Comparison of ENCODE assay signal across 6 cellular contexts in genomic region chr11:62671272-62671603, GRCh38. TPM values are rescaled to one million over a fixed set of nuclear protein-coding genes. Genes with fewer than 3 reads are reported as not detected.
A peak's percentile ranks its signal among the peaks of the same experiment; 100 is the strongest.
DNase-seq lines count a peak whose midpoint lies in the region; ATAC-seq lines count a peak whose summit lies in the region.

No MANE protein-coding gene starts in this region.

- H3K27me3 Mint-ChIP-seq in activated CD4-positive, alpha-beta T cell treated with anti-CD3 and anti-CD28 coated beads for 36 hours: no peaks in the 10 kb centered on the region
- no peaks in the 10 kb centered on the region for H3K27me3 Mint-ChIP-seq in activated T-helper 2 cell treated with anti-CD3 and anti-CD28 coated beads, Interferon-gamma antibody, Interleukin-2, Interleukin-4, amounts not matched to agents 10 μg/mL and 5 μg/mL and 100 μg/mL, durations not matched to agents 14 hours and 24 hours and 36 hours (ENCODE audit: low read depth)
- H3K27me3 Mint-ChIP-seq in memory B cell: no peaks in the 10 kb centered on the region

- H3K27ac Mint-ChIP-seq in activated CD4-positive, alpha-beta T cell treated with anti-CD3 and anti-CD28 coated beads for 36 hours: peak overlapping the region; percentile 96
- peak overlapping the region; percentile 96 for H3K27ac Mint-ChIP-seq in activated T-helper 2 cell treated with anti-CD3 and anti-CD28 coated beads, Interferon-gamma antibody, Interleukin-2, Interleukin-4, amounts not matched to agents 10 μg/mL and 5 μg/mL and 100 μg/mL, durations not matched to agents 14 hours and 24 hours and 36 hours
- H3K27ac Mint-ChIP-seq in memory B cell: peak overlapping the region; percentile 92

- intact Hi-C loops in activated CD4-positive, alpha-beta T cell treated with anti-CD3 and anti-CD28 coated beads for 36 hours (cut with DNase I, micrococcal nuclease): loop anchor here (1.0 to 5.0 kb wide), 6 partner anchors 25 to 171 kb away; partner anchors contain the start of genes HNRNPUL2 (in 2 of the 2), BSCL2 (in 1 of the 2), GANAB (in 1 of the 2) and GNG3 (in 1 of the 2)
- intact Hi-C loops in activated T-helper 2 cell treated with anti-CD3 and anti-CD28 coated beads, Interferon-gamma antibody, Interleukin-2, Interleukin-4, amounts not matched to agents 10 μg/mL and 5 μg/mL and 100 μg/mL, durations not matched to agents 14 hours and 24 hours and 36 hours (cut with micrococcal nuclease): loop anchor here (1.0 to 5.0 kb wide), 5 partner anchors 18 to 181 kb away; partner anchors contain the start of genes GANAB, INTS5 and MTA2
- intact Hi-C loops in posterior cingulate gyrus (cut with DNase I): loop anchor here (2.0 kb wide), 1 partner anchor 18 kb away; the partner anchor contains the start of gene INTS5

- DNase-seq in activated CD4-positive, alpha-beta T cell treated with anti-CD3 and anti-CD28 coated beads for 36 hours: no peak
- DNase-seq in activated CD4-positive, alpha-beta T cell treated with anti-CD3 and anti-CD28 coated beads, Interleukin-2, amount 50 U/mL, for 1 hour: no peak
- DNase-seq in activated T-helper 2 cell treated with anti-CD3 and anti-CD28 coated beads, Interferon-gamma antibody, Interleukin-2, Interleukin-4, amounts not matched to agents 10 μg/mL and 5 μg/mL and 100 μg/mL, durations not matched to agents 14 hours and 24 hours and 36 hours (ENCODE audit: low spot score): no peak
- no peak for DNase-seq in memory B cell (ENCODE audit: low spot score in 2 of 2)
- DNase-seq in posterior cingulate gyrus: no peak
- no peak for DNase-seq in anterior cingulate cortex (lab: John Stamatoyannopoulos, UW)

- CTCF ChIA-PET in activated CD4-positive, alpha-beta T cell treated with anti-CD3 and anti-CD28 coated beads for 36 hours (lab: Charles Lee): interaction anchor here (0.9 to 2.2 kb wide), 10 partner anchors 10 to 247 kb away, joined by 3 to 7 read pairs (median 4); partner anchors contain the start of genes B3GAT3, INTS5 and SLC3A2

- H3K4me3 Mint-ChIP-seq in activated CD4-positive, alpha-beta T cell treated with anti-CD3 and anti-CD28 coated beads for 36 hours: peak overlapping the region; percentile 91
- peak overlapping the region; percentile 97 for H3K4me3 Mint-ChIP-seq in activated T-helper 2 cell treated with anti-CD3 and anti-CD28 coated beads, Interferon-gamma antibody, Interleukin-2, Interleukin-4, amounts not matched to agents 10 μg/mL and 5 μg/mL and 100 μg/mL, durations not matched to agents 14 hours and 24 hours and 36 hours (ENCODE audit: low read depth)
- H3K4me3 Mint-ChIP-seq in memory B cell: peak overlapping the region; percentile 98

- ATAC-seq in activated CD4-positive, alpha-beta T cell treated with anti-CD3 and anti-CD28 coated beads for 36 hours: peak; percentile 11
- peak; percentile 14 for ATAC-seq in memory B cell (ENCODE audit: low read depth)

- H3K36me3 Mint-ChIP-seq in activated CD4-positive, alpha-beta T cell treated with anti-CD3 and anti-CD28 coated beads for 36 hours (ENCODE audit: low read depth): peaks cover 58% of the 10 kb centered on the region
- peaks cover 68% of the 10 kb centered on the region for H3K36me3 Mint-ChIP-seq in activated T-helper 2 cell treated with anti-CD3 and anti-CD28 coated beads, Interferon-gamma antibody, Interleukin-2, Interleukin-4, amounts not matched to agents 10 μg/mL and 5 μg/mL and 100 μg/mL, durations not matched to agents 14 hours and 24 hours and 36 hours (ENCODE audit: low read depth)
- H3K36me3 Mint-ChIP-seq in memory B cell: peaks cover 3% of the 10 kb centered on the region

- H3K4me1 Mint-ChIP-seq in activated CD4-positive, alpha-beta T cell treated with anti-CD3 and anti-CD28 coated beads for 36 hours: peaks cover 51% of the 10 kb centered on the region
- H3K4me1 Mint-ChIP-seq in activated T-helper 2 cell treated with anti-CD3 and anti-CD28 coated beads, Interferon-gamma antibody, Interleukin-2, Interleukin-4, amounts not matched to agents 10 μg/mL and 5 μg/mL and 100 μg/mL, durations not matched to agents 14 hours and 24 hours and 36 hours (ENCODE audit: low read depth): peaks cover 37% of the 10 kb centered on the region
- peaks cover 20% of the 10 kb centered on the region for H3K4me1 Mint-ChIP-seq in memory B cell

- H3K9me3 Mint-ChIP-seq in activated CD4-positive, alpha-beta T cell treated with anti-CD3 and anti-CD28 coated beads for 36 hours (ENCODE audit: low read depth): no peaks in the 10 kb centered on the region
- H3K9me3 Mint-ChIP-seq in activated T-helper 2 cell treated with anti-CD3 and anti-CD28 coated beads, Interferon-gamma antibody, Interleukin-2, Interleukin-4, amounts not matched to agents 10 μg/mL and 5 μg/mL and 100 μg/mL, durations not matched to agents 14 hours and 24 hours and 36 hours: no peaks in the 10 kb centered on the region
- H3K9me3 Mint-ChIP-seq in memory B cell: no peaks in the 10 kb centered on the region

- POLR2A ChIA-PET in activated CD4-positive, alpha-beta T cell treated with anti-CD3 and anti-CD28 coated beads for 36 hours (lab: Charles Lee): interaction anchor here (0.7 to 3.0 kb wide), 14 partner anchors 10 to 210 kb away, joined by 3 to 24 read pairs (median 6); partner anchors contain the start of genes B3GAT3, BSCL2, GANAB and GNG3

RNA-seq across cellular contexts. Expression of gene UQCC3, which starts 0.2 kb away (rescaled TPM):
- 1 to 10 TPM; 4.1 to 6.4 TPM for total RNA-seq in activated CD4-positive, alpha-beta T cell treated with anti-CD3 and anti-CD28 coated beads for 36 hours
- total RNA-seq in activated T-helper 2 cell treated with anti-CD3 and anti-CD28 coated beads, Interferon-gamma antibody, Interleukin-2, Interleukin-4, amounts not matched to agents 10 μg/mL and 5 μg/mL and 100 μg/mL, durations not matched to agents 14 hours and 24 hours and 36 hours: 8.0 and 9.5 TPM in 2 replicates

RNA-seq across cellular contexts. Expression of gene LBHD1, which starts 0.8 kb away (rescaled TPM):
- 10 to 100 TPM; 11.9 to 15.5 TPM for total RNA-seq in activated CD4-positive, alpha-beta T cell treated with anti-CD3 and anti-CD28 coated beads for 36 hours
- total RNA-seq in activated T-helper 2 cell treated with anti-CD3 and anti-CD28 coated beads, Interferon-gamma antibody, Interleukin-2, Interleukin-4, amounts not matched to agents 10 μg/mL and 5 μg/mL and 100 μg/mL, durations not matched to agents 14 hours and 24 hours and 36 hours: 21.4 and 21.7 TPM in 2 replicates

RNA-seq across cellular contexts. Expression of gene CSKMT, which starts 6.1 kb away (rescaled TPM):
- 10 to 100 TPM; 12.6 to 31.3 TPM for total RNA-seq in activated CD4-positive, alpha-beta T cell treated with anti-CD3 and anti-CD28 coated beads for 36 hours
- total RNA-seq in activated T-helper 2 cell treated with anti-CD3 and anti-CD28 coated beads, Interferon-gamma antibody, Interleukin-2, Interleukin-4, amounts not matched to agents 10 μg/mL and 5 μg/mL and 100 μg/mL, durations not matched to agents 14 hours and 24 hours and 36 hours: 45.4 and 47.2 TPM in 2 replicates

RNA-seq across cellular contexts. Expression of gene C11orf98, which starts 6.2 kb away (rescaled TPM):
- total RNA-seq in activated CD4-positive, alpha-beta T cell treated with anti-CD3 and anti-CD28 coated beads for 36 hours: 100 to 1,000 TPM; 108 to 135 TPM
- total RNA-seq in activated T-helper 2 cell treated with anti-CD3 and anti-CD28 coated beads, Interferon-gamma antibody, Interleukin-2, Interleukin-4, amounts not matched to agents 10 μg/mL and 5 μg/mL and 100 μg/mL, durations not matched to agents 14 hours and 24 hours and 36 hours: 118 and 130 TPM in 2 replicates

RNA-seq across cellular contexts. Expression of gene UBXN1, which starts 7.6 kb away (rescaled TPM):
- 100 to 1,000 TPM in 1 of 2 experiments, 10 to 100 TPM in 1; 95.6 to 119 TPM for total RNA-seq in activated CD4-positive, alpha-beta T cell treated with anti-CD3 and anti-CD28 coated beads for 36 hours
- total RNA-seq in activated T-helper 2 cell treated with anti-CD3 and anti-CD28 coated beads, Interferon-gamma antibody, Interleukin-2, Interleukin-4, amounts not matched to agents 10 μg/mL and 5 μg/mL and 100 μg/mL, durations not matched to agents 14 hours and 24 hours and 36 hours: 119 and 127 TPM in 2 replicates
